ENCODE assay signal across 8 cellular contexts in genomic region chr16:84308120-84308519, GRCh38.
DNase-seq lines count a peak whose midpoint lies in the region; TF ChIP-seq lines count a peak whose summit lies in the region.

No MANE protein-coding gene starts in this region.

- peak overlapping the region; percentile 13 for H3K9ac ChIP-seq in muscle layer of colon (ENCODE audit: low read length)

- H3K4me1 ChIP-seq in muscle layer of colon (ENCODE audit: insufficient read depth, low read length), result peaks cover 32% of the 10 kb centered on the region

- H3K9me3 ChIP-seq in muscle layer of colon (ENCODE audit: low read length), result no peaks in the 10 kb centered on the region

- DNase-seq in stimulated activated CD4-positive, alpha-beta T cell treated with anti-CD3 and anti-CD28 coated beads, Interleukin-15, amount 100 ng/mL, for 24 hours, result peak; percentile 39
- DNase-seq in stimulated activated CD4-positive, alpha-beta T cell treated with anti-CD3 and anti-CD28 coated beads, Interleukin-4, amount 100 ng/mL, for 24 hours, result no peak
- DNase-seq in NCI-H510A (lab: John Stamatoyannopoulos, UW), result peak; percentile 44
- DNase-seq in coronary artery (ENCODE audit: low spot score), result peak; percentile 87
- no peak for DNase-seq in effector CD8-positive, alpha-beta T cell (lab: John Stamatoyannopoulos, UW)
- no peak for DNase-seq in NCI-H748 treated with DMSO at 0.1 percent for 48 hours (lab: John Stamatoyannopoulos, UW)
- DNase-seq in T1000 (lab: John Stamatoyannopoulos, UW), result no peak

- peaks cover 6% of the 10 kb centered on the region for H3K36me3 ChIP-seq in muscle layer of colon (ENCODE audit: insufficient read depth, low read length)

- TF ChIP-seq CTCF in coronary artery (IDR thresholded peaks at IDR 0.05), result peak; percentile 58

- H3K4me3 ChIP-seq in coronary artery (no peak overlapping the region), muscle layer of colon (ENCODE audit: low read depth in 1 of 2, low read length in 2 of 2) (no peak overlapping the region)

- no peaks in the 10 kb centered on the region for H3K27me3 ChIP-seq in muscle layer of colon (ENCODE audit: control insufficient read depth in 1 of 2, insufficient read depth in 2 of 2, low read length in 2 of 2)

- H3K27ac ChIP-seq in coronary artery (peak overlapping the region in 1 of 2 donors; percentile 7), muscle layer of colon (ENCODE audit: low read depth, low read length) (peak overlapping the region; percentile 45)

Comparison
In these comparisons a context has a peak if more than half of its experiments do, and no peak if none do; other contexts are left out.
1. DNase-seq: peak in stimulated activated CD4-positive, alpha-beta T cell treated with anti-CD3 and anti-CD28 coated beads, Interleukin-15, amount 100 ng/mL, for 24 hours (single experiment), NCI-H510A (single experiment) and coronary artery (single experiment); none in stimulated activated CD4-positive, alpha-beta T cell treated with anti-CD3 and anti-CD28 coated beads, Interleukin-4, amount 100 ng/mL, for 24 hours (single experiment), effector CD8-positive, alpha-beta T cell (single experiment), NCI-H748 treated with DMSO at 0.1 percent for 48 hours (single experiment) and T1000 (single experiment).